ENCODE assay signal across 8 cellular contexts in genomic region chr6:169751242-169752073, GRCh38. TPM values are rescaled to one million over a fixed set of nuclear protein-coding genes. Genes with fewer than 3 reads are reported as not detected.
DNase-seq lines count a peak whose midpoint lies in the region; ATAC-seq and TF ChIP-seq lines count a peak whose summit lies in the region.

Gene DYNLT2, minus strand, starts transcription at chr6:169751572. Its CDS starts 114 bp downstream, at chr6:169751458.
Gene ERMARD, plus strand, starts transcription at chr6:169751622. Its CDS starts 36 bp downstream, at chr6:169751658.

- H3K79me2 ChIP-seq in PC-9 (ENCODE audit: low read depth) = peaks cover 29% of the 10 kb centered on the region

- H3K4me3 ChIP-seq in PC-9 (peak within 1 kb of the TSS; percentile 82), esophagus squamous epithelium (peak within 1 kb of the TSS; percentile 86 to 98 (median 92))

- ATAC-seq in GM21737 (IDR thresholded peaks at IDR 0.05; ENCODE audit: unreplicated experiment) = peak; percentile 96

- CTCF ChIA-PET in PC-9 (lab: Charles Lee) = no interaction called here

- H3K9me2 ChIP-seq in PC-9 (ENCODE audit: insufficient read depth) = no peaks in the 10 kb centered on the region

- TF ChIP-seq POLR2A in esophagus squamous epithelium (IDR thresholded peaks at IDR 0.05) = peak in 3 of 4 donors; percentile 78 to 90 (median 88)

- H3K36me3 ChIP-seq in PC-9 (ENCODE audit: low read depth) = no peaks in the 10 kb centered on the region
- H3K36me3 ChIP-seq in esophagus squamous epithelium = peaks cover 0 to 11% (median 0%) of the 10 kb centered on the region in 3 donors

- 0 out of 2 replicates have a peak, but pooled peaks cover 2% of the 10 kb centered on the region for H4K20me1 ChIP-seq in PC-9 (ENCODE audit: insufficient read depth)

- no peak for TF ChIP-seq CTCF in PC-9 (conservative IDR thresholded peaks at IDR 0.05)
- TF ChIP-seq CTCF in esophagus squamous epithelium (IDR thresholded peaks at IDR 0.05) = peak in 4 of 6 experiments; percentile 35 to 60 (median 51)

- H3K4me2 ChIP-seq in PC-9 = peak within 1 kb of the TSS; percentile 95

- H3F3A ChIP-seq in PC-9 (ENCODE audit: insufficient read depth, low read depth) = no peaks in the 10 kb centered on the region

- H3K4me1 ChIP-seq in PC-9 (replicated peaks; ENCODE audit: insufficient read depth) (peaks cover 14% of the 10 kb centered on the region), esophagus squamous epithelium (peaks cover 3 to 29% (median 17%) of the 10 kb centered on the region in 3 donors)

- H3K27ac ChIP-seq in PC-9 (peak within 1 kb of the TSS; percentile 81), esophagus squamous epithelium (peak within 1 kb of the TSS; percentile 97 to 99 (median 98))

- H3K9me3 ChIP-seq in PC-9 (ENCODE audit: insufficient read depth, low read depth) = no peaks in the 10 kb centered on the region
- no peaks in the 10 kb centered on the region for H3K9me3 ChIP-seq in esophagus squamous epithelium

- DNase-seq in DMS79 treated with DMSO at 0.1 percent for 48 hours (lab: John Stamatoyannopoulos, UW) (peak; percentile 90), KG1 (lab: John Stamatoyannopoulos, UW) (peak; percentile 85), PC-9 (peak; percentile 74 to 87), esophagus squamous epithelium (lab: John Stamatoyannopoulos, UW) (peak; percentile 63), myocyte (ENCODE audit: low read depth) (peak; percentile 96)
- peak; percentile 96 to 97 for DNase-seq in activated T-cell treated with anti-CD3 and anti-CD28 coated beads, Interleukin-2, amount 50 U/mL, for 48 hours
- DNase-seq in stimulated activated CD8-positive, alpha-beta memory T cell treated with anti-CD3 and anti-CD28 coated beads, Interleukin-7, amount 100 ng/mL, for 4 hours (ENCODE audit: low read depth in 2 of 2) = peak; percentile 87 to 93

- POLR2A ChIA-PET in PC-9 (lab: Charles Lee; ENCODE audit: unreplicated experiment) = no interaction called here

- H2AFZ ChIP-seq in PC-9 = peak within 1 kb of the TSS; percentile 90

- H3K27me3 ChIP-seq in PC-9 (ENCODE audit: insufficient read depth, low read depth) (no peaks in the 10 kb centered on the region), esophagus squamous epithelium (no peaks in the 10 kb centered on the region)

- BruUV-seq in PC-9 (replicated peaks; lab: Mats Ljungman, UMichigan) = TSS peak; percentile 89

- intact Hi-C loops in PC-9 (cut with micrococcal nuclease; ENCODE audit: unreplicated experiment) = loop anchor here (1.0 to 2.0 kb wide), 2 partner anchors 27 to 49 kb away; partner anchors contain the start of genes C6orf120, PHF10 and WDR27
- intact Hi-C loops in esophagus squamous epithelium (cut with DNase I) = loop anchor here (5.0 kb wide), 1 partner anchor 54 kb away; no protein-coding TSS in a partner anchor

- 0 to 1% methylated on average over 10 to 14 of the region's 90 CpGs for WGBS in esophagus squamous epithelium, 2 donors

RNA-seq across cellular contexts. Expression of gene DYNLT2, which starts in this region (rescaled TPM):
- total RNA-seq in PC-9 (2021) (1.4 and 1.5 TPM in 2 replicates), esophagus squamous epithelium (1 to 10 TPM in 3 of 4 donors, under 1 TPM in 1; 0.94 to 3.1 (median 1.4) TPM), myocyte (3.0 and 3.1 TPM in 2 replicates)
- 1.3 TPM for polyA plus RNA-seq in myocyte (2012)

RNA-seq across cellular contexts. Expression of gene ERMARD, which starts in this region (rescaled TPM):
- total RNA-seq in PC-9 (2021) (19.3 and 28.2 TPM in 2 replicates), esophagus squamous epithelium (10 to 100 TPM; 10.3 to 21.4 (median 17.6) TPM), myocyte (13.5 and 20.8 TPM in 2 replicates)
- polyA plus RNA-seq in myocyte (2012) = 26.9 TPM

Comparison
In these comparisons a context has a peak if more than half of its experiments do, and no peak if none do; other contexts are left out.
1. Peak in every context shown above with its lines: DNase-seq, ATAC-seq, H3K4me3 ChIP-seq and H3K27ac ChIP-seq.